In genomic region chr6:134287863-134288537, GRCh38 we compare ENCODE assay signal across 8 cellular contexts. TPM values are rescaled to one million over a fixed set of nuclear protein-coding genes. Genes with fewer than 3 reads are reported as not detected.
DNase-seq lines count a peak whose midpoint lies in the region; ATAC-seq and TF ChIP-seq lines count a peak whose summit lies in the region.

No MANE protein-coding gene starts in this region.

- peak; percentile 27 for ATAC-seq in HG03558 (IDR thresholded peaks at IDR 0.05; ENCODE audit: extremely low read depth, unreplicated experiment)

- no peak overlapping the region for H3K4me3 ChIP-seq in thymus (ENCODE audit: low read length)
- H3K4me3 ChIP-seq in thyroid gland (replicated peaks in 1 of 3): no peak overlapping the region

- H3K4me1 ChIP-seq in thymus (ENCODE audit: control insufficient read depth, insufficient read depth, low read length) (peaks cover 13% of the 10 kb centered on the region), thyroid gland (peaks cover 0 to 15% of the 10 kb centered on the region in 2 donors)

- H3K36me3 ChIP-seq in thymus (ENCODE audit: control insufficient read depth, insufficient read depth) (no peaks in the 10 kb centered on the region), thyroid gland (no peaks in the 10 kb centered on the region)

- no peak for DNase-seq in activated naive CD4-positive, alpha-beta T cell treated with anti-CD3 and anti-CD28 coated beads for 36 hours
- no peak for DNase-seq in activated naive CD4-positive, alpha-beta T cell treated with Interleukin-2 at 50 U/mL for 16 hours
- DNase-seq in chondrocyte (ENCODE audit: low spot score) (no peak), hypothalamus (lab: John Stamatoyannopoulos, UW) (no peak), NCI-H446 treated with DMSO at 0.1 percent for 48 hours (lab: John Stamatoyannopoulos, UW) (no peak), thyroid gland (no peak)

- H3K9me3 ChIP-seq in thymus (ENCODE audit: control insufficient read depth) (no peaks in the 10 kb centered on the region), thyroid gland (no peaks in the 10 kb centered on the region)

- peaks cover 28% of the 10 kb centered on the region for H3K4me1 Mint-ChIP-seq in activated naive CD4-positive, alpha-beta T cell treated with anti-CD3 and anti-CD28 coated beads for 36 hours (ENCODE audit: low read depth)
- peaks cover 20% of the 10 kb centered on the region for H3K4me1 Mint-ChIP-seq in chondrocyte (ENCODE audit: low read depth)

- H3K27me3 Mint-ChIP-seq in activated naive CD4-positive, alpha-beta T cell treated with anti-CD3 and anti-CD28 coated beads for 36 hours (ENCODE audit: low read depth): no peaks in the 10 kb centered on the region
- H3K27me3 Mint-ChIP-seq in chondrocyte (ENCODE audit: low read depth): no peaks in the 10 kb centered on the region

- TF ChIP-seq CTCF in chondrocyte (IDR thresholded peaks at IDR 0.05) (no peak), thyroid gland (IDR thresholded peaks at IDR 0.05) (no peak)

- WGBS in thymus: 83% methylated on average over 2 of the region's 2 CpGs
- 78 to 80% methylated on average over 2 of the region's 2 CpGs for WGBS in thyroid gland, 2 donors

- H3K27ac Mint-ChIP-seq in activated naive CD4-positive, alpha-beta T cell treated with anti-CD3 and anti-CD28 coated beads for 36 hours: peak overlapping the region; percentile 90
- H3K27ac Mint-ChIP-seq in chondrocyte (ENCODE audit: unreplicated experiment): peak overlapping the region; percentile 93

- H3K27me3 ChIP-seq in thymus (ENCODE audit: control insufficient read depth, insufficient read depth) (no peaks in the 10 kb centered on the region), thyroid gland (no peaks in the 10 kb centered on the region)

- H3K4me3 Mint-ChIP-seq in activated naive CD4-positive, alpha-beta T cell treated with anti-CD3 and anti-CD28 coated beads for 36 hours: peak overlapping the region; percentile 20
- H3K4me3 Mint-ChIP-seq in chondrocyte (ENCODE audit: unreplicated experiment): no peak overlapping the region

- intact Hi-C loops in activated naive CD4-positive, alpha-beta T cell treated with anti-CD3 and anti-CD28 coated beads for 36 hours (cut with micrococcal nuclease): loop anchor here (1.0 to 5.0 kb wide), 12 partner anchors 29 to 353 kb away; no protein-coding TSS in a partner anchor
- intact Hi-C loops in thyroid gland (cut with DNase I): no loop called here

- peaks cover 2% of the 10 kb centered on the region for H3K36me3 Mint-ChIP-seq in activated naive CD4-positive, alpha-beta T cell treated with anti-CD3 and anti-CD28 coated beads for 36 hours (ENCODE audit: low read depth)
- no peaks in the 10 kb centered on the region for H3K36me3 Mint-ChIP-seq in chondrocyte (ENCODE audit: low read depth)

- CTCF ChIA-PET in activated naive CD4-positive, alpha-beta T cell treated with anti-CD3 and anti-CD28 coated beads for 36 hours (lab: Charles Lee): interaction anchor here (0.6 to 1.9 kb wide), 5 partner anchors 10 to 353 kb away, joined by 3 to 5 read pairs (median 3); no protein-coding TSS in a partner anchor

- no peaks in the 10 kb centered on the region for H3K9me3 Mint-ChIP-seq in activated naive CD4-positive, alpha-beta T cell treated with anti-CD3 and anti-CD28 coated beads for 36 hours
- H3K9me3 Mint-ChIP-seq in chondrocyte (ENCODE audit: low read depth): peaks cover 2% of the 10 kb centered on the region

- TF ChIP-seq POLR2A in thyroid gland (IDR thresholded peaks at IDR 0.05): no peak

- H3K27ac ChIP-seq in thymus (ENCODE audit: low read depth) (peak overlapping the region; percentile 54), thyroid gland (peak overlapping the region in 1 of 3 donors; percentile 14)

RNA-seq across cellular contexts. Expression of gene SGK1, which starts 29.9 kb away (rescaled TPM):
- 100 to 1,000 TPM; 202 to 208 TPM for total RNA-seq in activated naive CD4-positive, alpha-beta T cell treated with anti-CD3 and anti-CD28 coated beads for 36 hours
- total RNA-seq in chondrocyte (91.0 to 128 TPM (median 102 TPM) in 3 replicates), thyroid gland (100 to 1,000 TPM; 151 to 361 (median 194) TPM)
- polyA plus RNA-seq in thymus: 183 TPM
